1 cellular context compared by ENCODE assay signal in genomic region chr1:17056586-17056985, GRCh38.
TF ChIP-seq lines count a peak whose summit lies in the region.

No MANE protein-coding gene starts in this region.

TF ChIP-seq in K562, 482 proteins besides CTCF, POLR2A, EP300 and RAD21:
- no peak for TF ChIP-seq IRF1 (CRISPR knock-in tag; IDR thresholded peaks at IDR 0.05; ENCODE audit: borderline replicate concordance)
